8 cellular contexts compared by ENCODE assay signal in genomic region chr6:8434727-8435092, GRCh38. TPM values are rescaled to one million over a fixed set of nuclear protein-coding genes. Genes with fewer than 3 reads are reported as not detected.
DNase-seq lines count a peak whose midpoint lies in the region; ATAC-seq and TF ChIP-seq lines count a peak whose summit lies in the region.

No MANE protein-coding gene starts in this region.

- H4K20me1 ChIP-seq in Loucy (ENCODE audit: insufficient read depth, low read length, poor library complexity, severe bottlenecking): no peaks in the 10 kb centered on the region

- ATAC-seq in GM21528 (IDR thresholded peaks at IDR 0.05; ENCODE audit: low FRiP score, unreplicated experiment) (peak; percentile 24), HG02870 (IDR thresholded peaks at IDR 0.05; ENCODE audit: unreplicated experiment) (no peak)
- peak; percentile 9 for ATAC-seq in effector memory CD8-positive, alpha-beta T cell (replicated peaks)

- peak overlapping the region; percentile 90 for H3K4me3 Mint-ChIP-seq in Caco-2 (ENCODE audit: unreplicated experiment)
- H3K4me3 Mint-ChIP-seq in effector memory CD8-positive, alpha-beta T cell: peak overlapping the region; percentile 90 to 94
- H3K4me3 Mint-ChIP-seq in nephron progenitor cell: peak overlapping the region; percentile 91

- intact Hi-C loops in Caco-2 (cut with micrococcal nuclease; ENCODE audit: unreplicated experiment): loop anchor here (1.0 kb wide), 1 partner anchor 12 kb away; no protein-coding TSS in a partner anchor

- H3K27me3 ChIP-seq in Caco-2 (replicated peaks; ENCODE audit: control insufficient read depth, insufficient read depth, low read length): no peaks in the 10 kb centered on the region
- H3K27me3 ChIP-seq in Loucy (ENCODE audit: insufficient read depth, low read length, poor library complexity, severe bottlenecking): peaks cover 6% of the 10 kb centered on the region

- DNase-seq in Caco-2 (no peak), nephron progenitor cell (no peak), activated gamma-delta T cell treated with Interleukin-2 at 50 U/mL for 16 hours (no peak), ureter (ENCODE audit: low spot score) (no peak)
- peak in 1 of 3 experiments; percentile 1 for DNase-seq in effector memory CD8-positive, alpha-beta T cell

- peak overlapping the region; percentile 92 for H3K9ac ChIP-seq in Loucy (ENCODE audit: low read depth, low read length, poor library complexity, severe bottlenecking)

- CTCF ChIA-PET in Caco-2 (lab: Charles Lee): no interaction called here

- peak overlapping the region; percentile 100 for H3K4me3 ChIP-seq in Caco-2 (ENCODE audit: low read depth, low read length)
- H3K4me3 ChIP-seq in Loucy (ENCODE audit: low read length, poor library complexity, severe bottlenecking): peak overlapping the region; percentile 92

- POLR2A ChIA-PET in Caco-2 (lab: Charles Lee): no interaction called here

- peak overlapping the region; percentile 87 for H2AFZ ChIP-seq in Loucy (ENCODE audit: low read length)

- H3K4me2 ChIP-seq in Loucy (ENCODE audit: low read depth, low read length, poor library complexity, severe bottlenecking): peak overlapping the region; percentile 84

- no peaks in the 10 kb centered on the region for H3K9me3 ChIP-seq in Caco-2
- no peaks in the 10 kb centered on the region for H3K9me3 ChIP-seq in Loucy (ENCODE audit: insufficient read depth, low read depth, low read length)

- H3K79me2 ChIP-seq in Loucy (ENCODE audit: insufficient read depth, low read length): peaks cover 28% of the 10 kb centered on the region

- no TSS peak for BruUV-seq in Caco-2 (replicated peaks; lab: Mats Ljungman, UMichigan)

- H3K27ac Mint-ChIP-seq in Caco-2 (ENCODE audit: unreplicated experiment) (peak overlapping the region; percentile 89), nephron progenitor cell (peak overlapping the region; percentile 86)
- H3K27ac Mint-ChIP-seq in effector memory CD8-positive, alpha-beta T cell: peak overlapping the region; percentile 98

- TF ChIP-seq CTCF in Caco-2 (IDR thresholded peaks at IDR 0.05; ENCODE audit: insufficient read depth in 1 of 2, low read depth in 1 of 2, low read length in 1 of 2, severe bottlenecking in 1 of 2, unreplicated experiment in 1 of 2) (no peak), Loucy (conservative IDR thresholded peaks at IDR 0.05; ENCODE audit: low read length) (no peak), nephron progenitor cell (IDR thresholded peaks at IDR 0.05) (no peak)

- peaks cover 40% of the 10 kb centered on the region for H3K36me3 Mint-ChIP-seq in Caco-2 (ENCODE audit: insufficient read depth, unreplicated experiment)
- H3K36me3 Mint-ChIP-seq in effector memory CD8-positive, alpha-beta T cell (ENCODE audit: insufficient read depth): peaks cover 15% of the 10 kb centered on the region
- H3K36me3 Mint-ChIP-seq in nephron progenitor cell (ENCODE audit: low read depth): peaks cover 16% of the 10 kb centered on the region

- H3F3A ChIP-seq in Loucy (ENCODE audit: low read depth): no peaks in the 10 kb centered on the region

- no peaks in the 10 kb centered on the region for H3K27me3 Mint-ChIP-seq in Caco-2 (ENCODE audit: insufficient read depth, unreplicated experiment)
- no peaks in the 10 kb centered on the region for H3K27me3 Mint-ChIP-seq in effector memory CD8-positive, alpha-beta T cell
- H3K27me3 Mint-ChIP-seq in nephron progenitor cell (ENCODE audit: low read depth, poor library complexity): no peaks in the 10 kb centered on the region

- H3K9me2 ChIP-seq in Loucy (replicated peaks; ENCODE audit: low read depth, low read length): no peaks in the 10 kb centered on the region

- H3K9me3 Mint-ChIP-seq in Caco-2 (ENCODE audit: unreplicated experiment) (no peaks in the 10 kb centered on the region), nephron progenitor cell (no peaks in the 10 kb centered on the region)
- no peaks in the 10 kb centered on the region for H3K9me3 Mint-ChIP-seq in effector memory CD8-positive, alpha-beta T cell

- H3K4me1 ChIP-seq in Caco-2 (peaks cover 45% of the 10 kb centered on the region), Loucy (ENCODE audit: insufficient read depth, low read length, poor library complexity, severe bottlenecking) (peaks cover 24% of the 10 kb centered on the region)

- H3K4me1 Mint-ChIP-seq in Caco-2 (ENCODE audit: low read depth, unreplicated experiment) (peaks cover 45% of the 10 kb centered on the region), nephron progenitor cell (peaks cover 59% of the 10 kb centered on the region)
- H3K4me1 Mint-ChIP-seq in effector memory CD8-positive, alpha-beta T cell (ENCODE audit: low read depth in 2 of 2): peaks cover 19 to 35% of the 10 kb centered on the region in 2 donors

- H3K36me3 ChIP-seq in Caco-2 (ENCODE audit: control insufficient read depth, insufficient read depth, low read length) (no peaks in the 10 kb centered on the region; the same call in 1 of the 2 replicates), Loucy (ENCODE audit: insufficient read depth, low read length) (no peaks in the 10 kb centered on the region)

RNA-seq across cellular contexts. Expression of gene SLC35B3, which starts 0.6 kb away (rescaled TPM):
- 38.7 and 41.3 TPM in 2 replicates for total RNA-seq in Caco-2 (2022)
- total RNA-seq in ureter: 20.8 TPM
